11 cellular contexts compared by ENCODE assay signal in genomic region chr12:93387780-93388179, GRCh38.
DNase-seq lines count a peak whose midpoint lies in the region; ATAC-seq and TF ChIP-seq lines count a peak whose summit lies in the region.
"Had no signal": no experiment of that assay in that cellular context is flagged by ENCODE, and none has a peak within 500 bp of the region (broad histone marks: within the 10 kb centered on the region; RNA-seq: fewer than 3 reads in every experiment).

No MANE protein-coding gene starts in this region.

- no peak overlapping the region for H3K4me3 ChIP-seq in fibroblast of pulmonary artery (replicated peaks; ENCODE audit: low read depth, low read length)

- TF ChIP-seq CTCF in fibroblast of pulmonary artery (IDR thresholded peaks at IDR 0.05; ENCODE audit: low read length, missing control alignments) = no peak
- TF ChIP-seq CTCF in GM13977 (IDR thresholded peaks at IDR 0.05; ENCODE audit: extremely low read depth, insufficient read depth, missing control alignments) = no peak

- ATAC-seq in HG03521 (IDR thresholded peaks at IDR 0.05; ENCODE audit: unreplicated experiment) = no peak

- in situ Hi-C loops in GM13977 (cut with MboI; ENCODE audit: low pct_unique_long_range_greater_than_20kb, low sequenced_read_pairs, unreplicated experiment) = no loop called here

- peak; percentile 9 to 25 for DNase-seq in activated CD4-positive, alpha-beta T cell treated with anti-CD3 and anti-CD28 coated beads for 4 hours
- no peak for DNase-seq in activated CD4-positive, alpha-beta T cell treated with anti-CD3 and anti-CD28 coated beads for 1 hour
- DNase-seq in RKO (ENCODE audit: low spot score) (peak; percentile 80), fibroblast of pulmonary artery (ENCODE audit: low read depth) (peak; percentile 35), NCI-H1092 treated with DMSO at 0.1 percent for 48 hours (lab: John Stamatoyannopoulos, UW) (no peak), GM13977 (ENCODE audit: low spot score) (no peak)
- DNase-seq in stimulated activated CD8-positive, alpha-beta memory T cell treated with anti-CD3 and anti-CD28 coated beads, Interleukin-15, amount 100 ng/mL, for 48 hours (ENCODE audit: low read depth in 2 of 2) = peak; percentile 43 to 74
- DNase-seq: ACHN; activated naive CD8-positive, alpha-beta T cell treated with anti-CD3 and anti-CD28 coated beads, Interleukin-2, amount 10 ng/mL, durations not matched to agents 7 days and 5 days; MM.1S had no signal

Comparison
In these comparisons a context has a peak if more than half of its experiments do, and no peak if none do; other contexts are left out.
1. DNase-seq: peak in activated CD4-positive, alpha-beta T cell treated with anti-CD3 and anti-CD28 coated beads for 4 hours (2 of 2), RKO (single experiment), fibroblast of pulmonary artery (single experiment) and stimulated activated CD8-positive, alpha-beta memory T cell treated with anti-CD3 and anti-CD28 coated beads, Interleukin-15, amount 100 ng/mL, for 48 hours (2 of 2); none in activated CD4-positive, alpha-beta T cell treated with anti-CD3 and anti-CD28 coated beads for 1 hour (single experiment), NCI-H1092 treated with DMSO at 0.1 percent for 48 hours (single experiment) and GM13977 (single experiment).